ENCODE assay signal across 17 cellular contexts in genomic region chr3:192570315-192570714, GRCh38.
DNase-seq lines count a peak whose midpoint lies in the region; ATAC-seq, FAIRE-seq and TF ChIP-seq lines count a peak whose summit lies in the region.
"Had no signal": no experiment of that assay in that cellular context is flagged by ENCODE, and none has a peak within 500 bp of the region (broad histone marks: within the 10 kb centered on the region; RNA-seq: fewer than 3 reads in every experiment).

No MANE protein-coding gene starts in this region.

- FAIRE-seq in astrocyte (lab: Jason Lieb, UNC) = no peak
- FAIRE-seq: G401.6 had no signal

- TF ChIP-seq EP300 in suprapubic skin (IDR thresholded peaks at IDR 0.05) = no peak

- H3K36me3 ChIP-seq in heart left ventricle (no peaks in the 10 kb centered on the region), GM23248 (ENCODE audit: low read depth) (no peaks in the 10 kb centered on the region), astrocyte (ENCODE audit: insufficient read depth, low read length) (no peaks in the 10 kb centered on the region), skeletal muscle satellite cell (ENCODE audit: insufficient read depth, low read length) (no peaks in the 10 kb centered on the region), suprapubic skin (no peaks in the 10 kb centered on the region)

- ATAC-seq in heart left ventricle (no peak), left ventricle myocardium superior (no peak)
- ATAC-seq: GM23338 had no signal

- H3K9me3 ChIP-seq in heart left ventricle (no peaks in the 10 kb centered on the region), GM23248 (ENCODE audit: low read depth) (no peaks in the 10 kb centered on the region), astrocyte (ENCODE audit: insufficient read depth, low read depth, low read length) (no peaks in the 10 kb centered on the region), skeletal muscle satellite cell (replicated peaks; ENCODE audit: low read length) (no peaks in the 10 kb centered on the region), suprapubic skin (no peaks in the 10 kb centered on the region)

- H3K9ac ChIP-seq in GM23248 (no peak overlapping the region), astrocyte (ENCODE audit: low read length) (no peak overlapping the region), skeletal muscle satellite cell (ENCODE audit: low read depth, low read length) (no peak overlapping the region)

- H3K79me2 ChIP-seq in GM23248 (ENCODE audit: insufficient read depth) = no peaks in the 10 kb centered on the region
- H3K79me2 ChIP-seq in astrocyte (ENCODE audit: insufficient read depth, low read length) = no peaks in the 10 kb centered on the region

- H3K36me3 Mint-ChIP-seq in astrocyte (ENCODE audit: low read depth, unreplicated experiment) = peaks cover 2% of the 10 kb centered on the region
- H3K36me3 Mint-ChIP-seq: CD4-positive, CD25-positive, alpha-beta regulatory T cell had no signal

- H3K27me3 ChIP-seq in heart left ventricle (no peaks in the 10 kb centered on the region), GM23248 (replicated peaks; ENCODE audit: insufficient read depth) (no peaks in the 10 kb centered on the region), astrocyte (ENCODE audit: insufficient read depth, low read length) (peaks cover 2% of the 10 kb centered on the region), skeletal muscle satellite cell (ENCODE audit: control insufficient read depth, insufficient read depth, low read length) (peaks cover 21% of the 10 kb centered on the region), suprapubic skin (no peaks in the 10 kb centered on the region)

- DNase-seq in heart left ventricle (no peak), left ventricle myocardium superior (no peak), GM23248 (no peak), astrocyte (ENCODE audit: low read depth) (no peak), RKO (ENCODE audit: low spot score) (no peak), suprapubic skin (ENCODE audit: low spot score in 2 of 2) (no peak)
- DNase-seq: CD4-positive, CD25-positive, alpha-beta regulatory T cell; DMS 273 treated with DMSO at 0.1 percent for 48 hours; DND-41; HCEC 1CT; IMR-90; NCI-H524 treated with DMSO at 0.1 percent for 48 hours had no signal

- H3K4me3 Mint-ChIP-seq in astrocyte (ENCODE audit: unreplicated experiment) = no peak overlapping the region

- H3K9me2 ChIP-seq in GM23248 (ENCODE audit: insufficient read depth) = no peaks in the 10 kb centered on the region

- no peak overlapping the region for H3K27ac Mint-ChIP-seq in astrocyte (ENCODE audit: unreplicated experiment)
- H3K27ac Mint-ChIP-seq: B cell; CD4-positive, CD25-positive, alpha-beta regulatory T cell; GM23338 had no signal

- peaks cover 4% of the 10 kb centered on the region for H3K9me3 Mint-ChIP-seq in astrocyte (ENCODE audit: unreplicated experiment)
- H3K9me3 Mint-ChIP-seq: GM23338 had no signal

- peak overlapping the region in 1 of 12 donors; percentile 56 for H3K4me3 ChIP-seq in heart left ventricle
- no peak overlapping the region for H3K4me3 ChIP-seq in GM23248
- H3K4me3 ChIP-seq in astrocyte (ENCODE audit: insufficient read depth, low read depth, low read length) = peak overlapping the region; percentile 61
- H3K4me3 ChIP-seq in skeletal muscle satellite cell (ENCODE audit: low read length) = no peak overlapping the region
- H3K4me3 ChIP-seq in suprapubic skin = no peak overlapping the region
- H3K4me3 ChIP-seq: GM23338 had no signal

- H3F3A ChIP-seq in GM23248 (ENCODE audit: insufficient read depth) = peaks cover 5% of the 10 kb centered on the region; the same call in 1 of the 2 replicates

- no peaks in the 10 kb centered on the region for H3K4me1 Mint-ChIP-seq in astrocyte (ENCODE audit: low read depth, unreplicated experiment)
- H3K4me1 Mint-ChIP-seq: GM23338 had no signal

- H3K27ac ChIP-seq in heart left ventricle (peak overlapping the region; percentile 70 to 88 (median 77)), GM23248 (no peak overlapping the region), astrocyte (ENCODE audit: low read depth, low read length) (no peak overlapping the region), suprapubic skin (no peak overlapping the region)
- H3K27ac ChIP-seq: HL-60 had no signal

- no peak for TF ChIP-seq POLR2A in heart left ventricle (IDR thresholded peaks at IDR 0.05)
- TF ChIP-seq POLR2A in suprapubic skin (IDR thresholded peaks at IDR 0.05) = no peak

- no peaks in the 10 kb centered on the region for H4K20me1 ChIP-seq in GM23248 (ENCODE audit: insufficient read depth)
- no peaks in the 10 kb centered on the region for H4K20me1 ChIP-seq in astrocyte (ENCODE audit: insufficient read depth, low read length)

- H3K4me2 ChIP-seq in GM23248 (ENCODE audit: unreplicated experiment) = peak overlapping the region; percentile 99
- no peak overlapping the region for H3K4me2 ChIP-seq in astrocyte (ENCODE audit: low read length)
- peak overlapping the region; percentile 81 for H3K4me2 ChIP-seq in skeletal muscle satellite cell (ENCODE audit: low read length)
- H3K4me2 ChIP-seq: GM23338 had no signal

- in situ Hi-C loops in GM23248 (cut with MboI) = loop anchor here (25.0 kb wide), 1 partner anchor 492 kb away; no protein-coding TSS in a partner anchor

- no peak for TF ChIP-seq CTCF in heart left ventricle (IDR thresholded peaks at IDR 0.05)
- TF ChIP-seq CTCF in astrocyte (IDR thresholded peaks at IDR 0.05; ENCODE audit: insufficient read depth, low read depth, low read length) = no peak
- TF ChIP-seq CTCF in suprapubic skin (IDR thresholded peaks at IDR 0.05) = no peak

- H2AFZ ChIP-seq in GM23248 (no peak overlapping the region), astrocyte (ENCODE audit: low read depth, low read length) (no peak overlapping the region)
- H2AFZ ChIP-seq: GM23338 had no signal

- peaks cover 0 to 28% (median 9%) of the 10 kb centered on the region in 12 donors for H3K4me1 ChIP-seq in heart left ventricle
- 0 out of 2 replicates have a peak, but pooled peaks cover 3% of the 10 kb centered on the region for H3K4me1 ChIP-seq in GM23248 (ENCODE audit: insufficient read depth)
- no peaks in the 10 kb centered on the region for H3K4me1 ChIP-seq in astrocyte (ENCODE audit: insufficient read depth, low read length)
- no peaks in the 10 kb centered on the region for H3K4me1 ChIP-seq in skeletal muscle satellite cell (ENCODE audit: control insufficient read depth, insufficient read depth, low read length)
- H3K4me1 ChIP-seq in suprapubic skin = no peaks in the 10 kb centered on the region

- intact Hi-C loops in heart left ventricle (cut with DNase I) (loop anchor here in 4 of 10 donors (2.0 to 10.0 kb wide), 4 partner anchors 66 to 157 kb away; partner anchors contain the start of gene FGF12 (in 3 of the 4)), left ventricle myocardium superior (cut with micrococcal nuclease) (no loop called here)

- peaks cover 4% of the 10 kb centered on the region for H3K27me3 Mint-ChIP-seq in astrocyte (ENCODE audit: low read depth, unreplicated experiment)

Comparison
In these comparisons a context has a peak if more than half of its experiments do, and no peak if none do; other contexts are left out.
1. H3K27ac ChIP-seq: peak in heart left ventricle (12 of 12); none in GM23248 (single experiment), astrocyte (single experiment) and suprapubic skin (single experiment).